Comparison of ENCODE assay signal across 11 cellular contexts in genomic region chr6:46376562-46376969, GRCh38.
A peak's percentile ranks its signal among the peaks of the same experiment; 100 is the strongest.
DNase-seq lines count a peak whose midpoint lies in the region; ATAC-seq and TF ChIP-seq lines count a peak whose summit lies in the region.
"Had no signal": no experiment of that assay in that cellular context is flagged by ENCODE, and none has a peak within 500 bp of the region (broad histone marks: within the 10 kb centered on the region; RNA-seq: fewer than 3 reads in every experiment).

No MANE protein-coding gene starts in this region.

- H3K79me2 ChIP-seq in H9 (ENCODE audit: insufficient read depth, low read length), result no peaks in the 10 kb centered on the region

- H3K4ac ChIP-seq in H9 (ENCODE audit: low read depth, low read length), result no peak overlapping the region

- peak overlapping the region; percentile 82 for H3K4me3 Mint-ChIP-seq in natural killer cell
- H3K4me3 Mint-ChIP-seq in H9, result no peak overlapping the region

- intact Hi-C loops in natural killer cell (cut with micrococcal nuclease), result no loop called here

- H2BK120ac ChIP-seq in H9 (ENCODE audit: low read depth, low read length, poor library complexity, severe bottlenecking), result no peak overlapping the region

- no peak overlapping the region for H3K14ac ChIP-seq in H9 (ENCODE audit: insufficient read depth, low read length)

- no peak overlapping the region for H2BK12ac ChIP-seq in H9 (ENCODE audit: insufficient read length, low read depth, low read length)

- H3K56ac ChIP-seq in H9 (ENCODE audit: insufficient read length, low read depth, low read length), result no peak overlapping the region

- no peak overlapping the region for H2BK15ac ChIP-seq in H9 (ENCODE audit: low read depth, low read length)

- no peak for TF ChIP-seq POLR2A in NB4 (IDR thresholded peaks at IDR 0.05; ENCODE audit: extremely low read depth, insufficient read length)

- H3K9me3 ChIP-seq in H9 (ENCODE audit: control insufficient read depth, low read depth, low read length), result no peaks in the 10 kb centered on the region
- H3K9me3 ChIP-seq: neutrophil, upper lobe of left lung had no signal

- H2BK5ac ChIP-seq in H9 (ENCODE audit: insufficient read length, low read length), result no peak overlapping the region

- no peaks in the 10 kb centered on the region for H3K9me3 Mint-ChIP-seq in natural killer cell
- no peaks in the 10 kb centered on the region for H3K9me3 Mint-ChIP-seq in H9

- H3K23me2 ChIP-seq in H9 (ENCODE audit: insufficient read length, low read depth, low read length, poor library complexity, severe bottlenecking), result no peaks in the 10 kb centered on the region

- no peaks in the 10 kb centered on the region for H4K20me1 ChIP-seq in H9 (ENCODE audit: control insufficient read depth, insufficient read depth, insufficient read length)

- no peak overlapping the region for H3K27ac ChIP-seq in H9 (ENCODE audit: insufficient read length, low read depth, low read length)
- H3K27ac ChIP-seq: epithelial cell of prostate, neutrophil, upper lobe of left lung had no signal

- no peaks in the 10 kb centered on the region for H3K36me3 Mint-ChIP-seq in natural killer cell
- H3K36me3 Mint-ChIP-seq in H9 (ENCODE audit: insufficient read depth in 1 of 3, low read depth in 3 of 3), result no peaks in the 10 kb centered on the region

- peak overlapping the region; percentile 80 for H3K27ac Mint-ChIP-seq in natural killer cell
- H3K27ac Mint-ChIP-seq in H9, result no peak overlapping the region

- H3K4me1 ChIP-seq in H9 (ENCODE audit: insufficient read depth, low read length), result no peaks in the 10 kb centered on the region

- ATAC-seq in GM19025 (IDR thresholded peaks at IDR 0.05; ENCODE audit: low read depth, unreplicated experiment) (peak; percentile 84), HG02798 (IDR thresholded peaks at IDR 0.05; ENCODE audit: poor library complexity, unreplicated experiment) (peak; percentile 91), natural killer cell (peak; percentile 71 to 78 (median 78))

- no CpG with 5 or more reads among the region's 7 CpGs for WGBS in H9 (ENCODE audit: extremely low coverage, insufficient read length, low lambda C conversion rate)

- no peak overlapping the region for H2AFZ ChIP-seq in H9 (ENCODE audit: low read length)

- no peak overlapping the region for H3K9ac ChIP-seq in H9 (ENCODE audit: extremely low read depth, insufficient read length, low read length)

- H2AK5ac ChIP-seq in H9 (ENCODE audit: insufficient read length, low read length), result no peak overlapping the region

- DNase-seq in NB4 (ENCODE audit: low read depth) (peak; percentile 71), natural killer cell (no peak), NCI-H2029 treated with DMSO at 0.1 percent for 48 hours (lab: John Stamatoyannopoulos, UW) (no peak), H9 (no peak), cerebellar nuclear complex (lab: John Stamatoyannopoulos, UW) (no peak), T1000 (lab: John Stamatoyannopoulos, UW) (no peak)
- DNase-seq: upper lobe of left lung had no signal

- no peak overlapping the region for H2BK20ac ChIP-seq in H9 (ENCODE audit: low read depth, low read length, poor library complexity, severe bottlenecking)

- H4K91ac ChIP-seq in H9 (ENCODE audit: insufficient read length, low read depth, low read length), result no peak overlapping the region

- H4K8ac ChIP-seq in H9 (replicated peaks; ENCODE audit: insufficient read length, low read depth, low read length), result no peak overlapping the region

- H3K27me3 Mint-ChIP-seq in natural killer cell (ENCODE audit: low read depth in 2 of 2) (no peaks in the 10 kb centered on the region), H9 (ENCODE audit: low read depth) (no peaks in the 10 kb centered on the region)

- no peak overlapping the region for H3K23ac ChIP-seq in H9 (ENCODE audit: insufficient read length, low read depth, low read length)

- no peak overlapping the region for H3K4me3 ChIP-seq in NB4 (ENCODE audit: low read depth, low read length)
- H3K4me3 ChIP-seq: upper lobe of left lung had no signal

- no peak overlapping the region for H4K5ac ChIP-seq in H9 (ENCODE audit: insufficient read length, low read depth, low read length)

- H3T11ph ChIP-seq in H9 (ENCODE audit: low read length), result no peak overlapping the region

- no peak for TF ChIP-seq CTCF in NB4 (IDR thresholded peaks at IDR 0.05; ENCODE audit: low read depth, low read length)
- no peak for TF ChIP-seq CTCF in natural killer cell (IDR thresholded peaks at IDR 0.05)
- TF ChIP-seq CTCF in H9 (conservative IDR thresholded peaks at IDR 0.05), result no peak

- H3K27me3 ChIP-seq in H9 (ENCODE audit: insufficient read depth, low read length), result no peaks in the 10 kb centered on the region
- H3K27me3 ChIP-seq: neutrophil, upper lobe of left lung had no signal

- no peaks in the 10 kb centered on the region for H3K79me1 ChIP-seq in H9 (ENCODE audit: insufficient read depth, low read depth, low read length, poor library complexity, severe bottlenecking)

- no peak overlapping the region for H3K4me2 ChIP-seq in H9 (ENCODE audit: insufficient read depth, insufficient read length, low read length)

- no peak overlapping the region for H3K18ac ChIP-seq in H9 (ENCODE audit: insufficient read length, low read depth, low read length)

- H3K4me1 Mint-ChIP-seq in natural killer cell (peaks cover 16 to 37% of the 10 kb centered on the region in 2 donors), H9 (peaks cover 3 to 4% of the 10 kb centered on the region in 2 experiments)

Comparison
In these comparisons a context has a peak if more than half of its experiments do, and no peak if none do; other contexts are left out.
1. H3K27ac Mint-ChIP-seq: peak in natural killer cell (2 of 2); none in H9 (0 of 3).
2. Peak in every context shown above with its lines, with median percentiles within 50 percentile points of each other: ATAC-seq.